Comparison of ENCODE assay signal across 8 cellular contexts in the genomic region with DNA sequence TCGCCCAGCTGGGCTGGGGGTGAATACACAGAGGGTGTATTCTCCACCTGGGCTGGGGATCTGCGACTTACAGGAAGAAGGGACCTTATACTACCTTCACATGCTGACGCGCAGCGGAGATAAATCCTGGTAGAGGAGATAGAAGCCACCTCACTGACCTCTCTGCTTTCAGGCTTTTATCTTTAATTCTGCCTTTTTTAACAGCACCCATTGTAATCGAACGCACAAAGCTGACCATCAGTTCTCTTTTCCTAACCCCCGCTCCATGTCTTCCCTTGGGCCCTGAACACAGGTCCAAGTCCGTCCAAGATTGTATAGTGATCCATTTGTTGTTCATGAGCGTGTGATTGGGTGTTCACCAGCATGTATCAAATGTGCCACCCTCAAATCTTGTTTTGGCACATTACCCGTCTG. TPM values are rescaled to one million over a fixed set of nuclear protein-coding genes. Genes with fewer than 3 reads are reported as not detected.
DNase-seq lines count a peak whose midpoint lies in the region; ATAC-seq and TF ChIP-seq lines count a peak whose summit lies in the region.

No MANE protein-coding gene starts in this region.

- ATAC-seq in gastrocnemius medialis: no peak
- no peak for ATAC-seq in HG03565 (IDR thresholded peaks at IDR 0.05; ENCODE audit: unreplicated experiment)
- ATAC-seq in GM19455 (IDR thresholded peaks at IDR 0.05; ENCODE audit: unreplicated experiment): no peak

- H3K27ac ChIP-seq in VCaP (peak overlapping the region; percentile 98), gastrocnemius medialis (peak overlapping the region; percentile 92 to 97 (median 93))

- DNase-seq in fibroblast of the aortic adventitia (ENCODE audit: low read depth) (no peak), gastrocnemius medialis (no peak), NCI-H69 (lab: John Stamatoyannopoulos, UW) (no peak)
- DNase-seq in activated CD4-positive, CD25-positive, alpha-beta regulatory T cell treated with anti-CD3 and anti-CD28 coated beads, Interleukin-2, amount 50 U/mL, for 72 hours: no peak

- H3K4me1 ChIP-seq in gastrocnemius medialis: peaks cover 40 to 44% of the 10 kb centered on the region in 2 donors

- H3K36me3 ChIP-seq in gastrocnemius medialis: peaks cover 0 to 4% of the 10 kb centered on the region in 2 donors

- TF ChIP-seq CTCF in GM12875 (IDR thresholded peaks at IDR 0.05; ENCODE audit: borderline replicate concordance, insufficient read depth, low read depth, low read length): no peak
- no peak for TF ChIP-seq CTCF in VCaP (conservative IDR thresholded peaks at IDR 0.05)
- no peak for TF ChIP-seq CTCF in fibroblast of the aortic adventitia (IDR thresholded peaks at IDR 0.05; ENCODE audit: insufficient read depth, low read length)
- no peak for TF ChIP-seq CTCF in gastrocnemius medialis (IDR thresholded peaks at IDR 0.05 in 4 of 5, conservative IDR thresholded peaks at IDR 0.05 in 1 of 5)

- in situ Hi-C loops in gastrocnemius medialis (cut with MboI; ENCODE audit: low sequenced_read_pairs in 4 of 4): loop anchor here in 2 of 4 donors (10.0 kb wide), 1 partner anchor 331 kb away; the partner anchor contains the start of gene CLPB (in 2 of the 2)

- no peak for TF ChIP-seq POLR2A in gastrocnemius medialis (IDR thresholded peaks at IDR 0.05)

- no peaks in the 10 kb centered on the region for H3K27me3 ChIP-seq in gastrocnemius medialis

- intact Hi-C loops in gastrocnemius medialis (cut with DNase I; ENCODE audit: low total_unique reads): loop anchor here (1.0 to 10.0 kb wide), 6 partner anchors 9 to 331 kb away; partner anchors contain the start of genes ANAPC15, CLPB, LRRC51 and NUMA1

- no peaks in the 10 kb centered on the region for H3K9me3 ChIP-seq in gastrocnemius medialis

- H3K4me3 ChIP-seq in GM12875 (ENCODE audit: low read depth, low read length) (peak overlapping the region; percentile 12), fibroblast of the aortic adventitia (ENCODE audit: low read depth, low read length) (peak overlapping the region; percentile 53), gastrocnemius medialis (peak overlapping the region; percentile 57 to 95 (median 78))

RNA-seq across cellular contexts. Expression of gene LAMTOR1, which starts 0.7 kb away (rescaled TPM):
- total RNA-seq in fibroblast of the aortic adventitia (ENCODE audit: low replicate concordance) (99.0 and 220 TPM in 2 replicates), gastrocnemius medialis (100 to 1,000 TPM in 2 of 4 donors, 10 to 100 TPM in 2; 75.0 to 146 (median 104) TPM)

RNA-seq across cellular contexts. Expression of gene TOMT, which starts 2.0 kb away (rescaled TPM):
- total RNA-seq in fibroblast of the aortic adventitia (ENCODE audit: low replicate concordance): not detected in 2 replicates
- total RNA-seq in gastrocnemius medialis: not detected

RNA-seq across cellular contexts. Expression of gene ANAPC15, which starts 8.7 kb away (rescaled TPM):
- total RNA-seq in fibroblast of the aortic adventitia (ENCODE audit: low replicate concordance) (24.5 and 49.5 TPM in 2 replicates), gastrocnemius medialis (10 to 100 TPM; 21.2 to 39.3 (median 32.4) TPM)

RNA-seq across cellular contexts. Expression of gene LRRC51, which starts 23.1 kb away (rescaled TPM):
- total RNA-seq in fibroblast of the aortic adventitia (ENCODE audit: low replicate concordance): 0.98 and 8.9 TPM in 2 replicates
- total RNA-seq in gastrocnemius medialis: 1 to 10 TPM; 3.6 to 9.5 (median 5.3) TPM

RNA-seq across cellular contexts. Expression of gene NUMA1, which starts 23.4 kb away (rescaled TPM):
- 134 and 196 TPM in 2 replicates for total RNA-seq in fibroblast of the aortic adventitia (ENCODE audit: low replicate concordance)
- total RNA-seq in gastrocnemius medialis: 100 to 1,000 TPM; 163 to 272 (median 202) TPM

Comparison
In these comparisons a context has a peak if more than half of its experiments do, and no peak if none do; other contexts are left out.
1. H3K4me3 ChIP-seq: peak in every context shown above with its lines; median percentile 78 in gastrocnemius medialis; 53 in fibroblast of the aortic adventitia; 12 in GM12875.